In genomic region chr2:239180526-239181073, GRCh38 we compare ENCODE assay signal across 22 cellular contexts.
DNase-seq lines count a peak whose midpoint lies in the region; ATAC-seq and TF ChIP-seq lines count a peak whose summit lies in the region.
"Had no signal": no experiment of that assay in that cellular context is flagged by ENCODE, and none has a peak within 500 bp of the region (broad histone marks: within the 10 kb centered on the region; RNA-seq: fewer than 3 reads in every experiment).

No MANE protein-coding gene starts in this region.

- WGBS in right cardiac atrium, result 97% methylated on average over 14 of the region's 14 CpGs

- CTCF ChIA-PET in CD8-positive, alpha-beta T cell (lab: Charles Lee), result no interaction called here

- H3K27me3 Mint-ChIP-seq in glutamatergic neuron (ENCODE audit: unreplicated experiment), result peaks cover 19% of the 10 kb centered on the region
- H3K27me3 Mint-ChIP-seq in CD8-positive, alpha-beta T cell (ENCODE audit: low read depth), result no peaks in the 10 kb centered on the region
- H3K27me3 Mint-ChIP-seq: activated B cell treated with CpG ODN at 0.5 μM for 24 hours had no signal

- H3K9me3 Mint-ChIP-seq in glutamatergic neuron (ENCODE audit: unreplicated experiment), result peaks cover 15% of the 10 kb centered on the region
- peaks cover 2% of the 10 kb centered on the region for H3K9me3 Mint-ChIP-seq in CD8-positive, alpha-beta T cell

- TF ChIP-seq CTCF in glutamatergic neuron (IDR thresholded peaks at IDR 0.05; ENCODE audit: partially characterized antibody, unreplicated experiment) (no peak), uterus (IDR thresholded peaks at IDR 0.05) (no peak)
- no peak for TF ChIP-seq CTCF in CD8-positive, alpha-beta T cell (IDR thresholded peaks at IDR 0.05)

- no peak overlapping the region for H3K27ac Mint-ChIP-seq in glutamatergic neuron (ENCODE audit: unreplicated experiment)
- H3K27ac Mint-ChIP-seq in CD8-positive, alpha-beta T cell, result no peak overlapping the region
- H3K27ac Mint-ChIP-seq: activated B cell treated with CpG ODN at 0.5 μM for 24 hours had no signal

- H3K4me1 ChIP-seq in right cardiac atrium (ENCODE audit: control insufficient read depth, insufficient read depth, low read length) (no peaks in the 10 kb centered on the region), uterus (no peaks in the 10 kb centered on the region)
- no peaks in the 10 kb centered on the region for H3K4me1 ChIP-seq in CD8-positive, alpha-beta T cell (ENCODE audit: insufficient read depth, low read length)
- H3K4me1 ChIP-seq: breast epithelium, psoas muscle, SJSA1, transverse colon had no signal

- DNase-seq in left cardiac atrium (peak; percentile 3), right cardiac atrium (no peak), glutamatergic neuron (peak; percentile 10), posterior vena cava (ENCODE audit: low spot score) (peak; percentile 54), uterus (peak; percentile 6 to 11), amygdala (lab: John Stamatoyannopoulos, UW) (no peak), HUDEP-2 (lab: John Stamatoyannopoulos, UW; ENCODE audit: unreplicated experiment in 76 of 76) (no peak)
- no peak for DNase-seq in CD8-positive, alpha-beta T cell
- DNase-seq: activated B cell treated with CpG ODN at 0.5 μM for 24 hours; activated CD4-positive, alpha-beta T cell treated with anti-CD3 and anti-CD28 coated beads, Interleukin-2, amount 50 U/mL, for 48 hours; activated gamma-delta T cell; GDM1; IMR-90; NCI-H187; NCI-H226; transverse colon had no signal

- intact Hi-C loops in left cardiac atrium (cut with DNase I) (no loop called here), right cardiac atrium (cut with DNase I) (no loop called here), posterior vena cava (cut with DNase I) (no loop called here), uterus (cut with DNase I; ENCODE audit: low total_unique reads) (no loop called here)
- intact Hi-C loops in CD8-positive, alpha-beta T cell (cut with DNase I, micrococcal nuclease), result no loop called here

- H3K36me3 Mint-ChIP-seq in glutamatergic neuron (ENCODE audit: unreplicated experiment), result peaks cover 15% of the 10 kb centered on the region
- peaks cover 73% of the 10 kb centered on the region for H3K36me3 Mint-ChIP-seq in CD8-positive, alpha-beta T cell

- no peak for TF ChIP-seq POLR2A in uterus (IDR thresholded peaks at IDR 0.05)

- POLR2A ChIA-PET in CD8-positive, alpha-beta T cell (lab: Charles Lee), result no interaction called here

- H3K36me3 ChIP-seq in uterus, result no peaks in the 10 kb centered on the region
- peaks cover 6% of the 10 kb centered on the region for H3K36me3 ChIP-seq in CD8-positive, alpha-beta T cell (ENCODE audit: insufficient read depth, low read length)
- H3K36me3 ChIP-seq: breast epithelium, SJSA1 had no signal

- no peak overlapping the region for H3K4me3 ChIP-seq in right cardiac atrium (ENCODE audit: low read length)
- no peak overlapping the region for H3K4me3 ChIP-seq in uterus
- H3K4me3 ChIP-seq in CD8-positive, alpha-beta T cell (ENCODE audit: low read depth, low read length), result no peak overlapping the region
- H3K4me3 ChIP-seq: BLaER1, breast epithelium, psoas muscle, SJSA1, skin epidermis, transverse colon had no signal

- no peak overlapping the region for H3K27ac ChIP-seq in right cardiac atrium (ENCODE audit: low read length)
- no peak overlapping the region for H3K27ac ChIP-seq in uterus
- no peak overlapping the region for H3K27ac ChIP-seq in CD8-positive, alpha-beta T cell (ENCODE audit: low read depth, low read length)
- H3K27ac ChIP-seq: BLaER1, breast epithelium, psoas muscle, SJSA1, skin epidermis, transverse colon had no signal

- no peaks in the 10 kb centered on the region for H3K27me3 ChIP-seq in right cardiac atrium (ENCODE audit: control insufficient read depth, insufficient read depth)
- H3K27me3 ChIP-seq in uterus, result no peaks in the 10 kb centered on the region
- no peaks in the 10 kb centered on the region for H3K27me3 ChIP-seq in CD8-positive, alpha-beta T cell (ENCODE audit: insufficient read depth, low read length)
- H3K27me3 ChIP-seq: BLaER1, breast epithelium, SJSA1, transverse colon had no signal

- H3K4me1 Mint-ChIP-seq in glutamatergic neuron (ENCODE audit: low read depth, unreplicated experiment), result peaks cover 13% of the 10 kb centered on the region
- H3K4me1 Mint-ChIP-seq in CD8-positive, alpha-beta T cell (ENCODE audit: low read depth), result no peaks in the 10 kb centered on the region
- H3K4me1 Mint-ChIP-seq: activated B cell treated with CpG ODN at 0.5 μM for 24 hours had no signal

- H3K4me3 Mint-ChIP-seq in glutamatergic neuron (ENCODE audit: unreplicated experiment), result no peak overlapping the region
- H3K4me3 Mint-ChIP-seq in CD8-positive, alpha-beta T cell, result no peak overlapping the region
- H3K4me3 Mint-ChIP-seq: activated B cell treated with CpG ODN at 0.5 μM for 24 hours had no signal

- no peaks in the 10 kb centered on the region for H3K9me3 ChIP-seq in right cardiac atrium (ENCODE audit: control insufficient read depth, low read length)
- H3K9me3 ChIP-seq in uterus, result no peaks in the 10 kb centered on the region
- no peaks in the 10 kb centered on the region for H3K9me3 ChIP-seq in CD8-positive, alpha-beta T cell (ENCODE audit: low read length)
- H3K9me3 ChIP-seq: psoas muscle, transverse colon had no signal

- ATAC-seq in left cardiac atrium, result no peak
- no peak for ATAC-seq in right cardiac atrium
- ATAC-seq in CD8-positive, alpha-beta T cell, result no peak
- ATAC-seq: Panc1 had no signal

Comparison
In these comparisons a context has a peak if more than half of its experiments do, and no peak if none do; other contexts are left out.
1. DNase-seq: peak in left cardiac atrium (single experiment), glutamatergic neuron (single experiment), posterior vena cava (single experiment) and uterus (2 of 2); none in right cardiac atrium (0 of 3), amygdala (0 of 56), CD8-positive, alpha-beta T cell (0 of 7) and HUDEP-2 (0 of 76).